Comparison of ENCODE assay signal across 15 cellular contexts in genomic region chr10:99966306-99966705, GRCh38. TPM values are rescaled to one million over a fixed set of nuclear protein-coding genes. Genes with fewer than 3 reads are reported as not detected.
DNase-seq lines count a peak whose midpoint lies in the region; ATAC-seq and TF ChIP-seq lines count a peak whose summit lies in the region.
"Had no signal": no experiment of that assay in that cellular context is flagged by ENCODE, and none has a peak within 500 bp of the region (broad histone marks: within the 10 kb centered on the region; RNA-seq: fewer than 3 reads in every experiment).

No MANE protein-coding gene starts in this region.

- DNase-seq in Caki2 (ENCODE audit: low read depth) (peak; percentile 83), LHCN-M2 (ENCODE audit: low read depth) (peak; percentile 92), brain microvascular endothelial cell (peak; percentile 93), mesendoderm (peak; percentile 73), posterior cingulate gyrus (no peak), NOMO-1 treated with DMSO at 0.1 percent for 48 hours (lab: John Stamatoyannopoulos, UW; ENCODE audit: unreplicated experiment) (no peak)
- no peak for DNase-seq in activated T-helper 2 cell treated with anti-CD3 and anti-CD28 coated beads, Interferon-gamma antibody, Interleukin-2, Interleukin-4, amounts not matched to agents 10 μg/mL and 5 μg/mL and 100 μg/mL, durations not matched to agents 14 hours and 24 hours and 36 hours (ENCODE audit: low spot score)
- DNase-seq: activated CD4-positive, alpha-beta T cell treated with anti-CD3 and anti-CD28 coated beads, Interleukin-2, amount 50 U/mL, for 1 hour; DMS153; foreskin melanocyte; midbrain; NCI-H1417; stimulated activated naive CD8-positive, alpha-beta T cell treated with anti-CD3 and anti-CD28 coated beads, Interleukin-15, Interleukin-2, amounts not matched to agents 100 U/mL and 50 U/mL, for 24 hours had no signal

- H2BK15ac ChIP-seq in mesendoderm (replicated peaks; ENCODE audit: low read depth) = no peak overlapping the region

- intact Hi-C loops in posterior cingulate gyrus (cut with DNase I) = no loop called here
- intact Hi-C loops in activated T-helper 2 cell treated with anti-CD3 and anti-CD28 coated beads, Interferon-gamma antibody, Interleukin-2, Interleukin-4, amounts not matched to agents 10 μg/mL and 5 μg/mL and 100 μg/mL, durations not matched to agents 14 hours and 24 hours and 36 hours (cut with micrococcal nuclease) = no loop called here

- H3K27me3 ChIP-seq in brain microvascular endothelial cell (replicated peaks) (no peaks in the 10 kb centered on the region), mesendoderm (ENCODE audit: insufficient read depth, low read length, poor library complexity) (no peaks in the 10 kb centered on the region)
- H3K27me3 ChIP-seq: adrenal gland had no signal

- no peak overlapping the region for H3K18ac ChIP-seq in mesendoderm (ENCODE audit: low read length)

- H3K23ac ChIP-seq in mesendoderm (ENCODE audit: low read length) = no peak overlapping the region

- no peaks in the 10 kb centered on the region for H3K9me3 Mint-ChIP-seq in activated T-helper 2 cell treated with anti-CD3 and anti-CD28 coated beads, Interferon-gamma antibody, Interleukin-2, Interleukin-4, amounts not matched to agents 10 μg/mL and 5 μg/mL and 100 μg/mL, durations not matched to agents 14 hours and 24 hours and 36 hours

- peak overlapping the region; percentile 80 for H3K27ac ChIP-seq in brain microvascular endothelial cell
- no peak overlapping the region for H3K27ac ChIP-seq in mesendoderm (ENCODE audit: low read depth, low read length)

- in situ Hi-C loops in Caki2 (cut with HindIII; ENCODE audit: low pct_unique_long_range_greater_than_20kb, low sequenced_read_pairs) = no loop called here
- in situ Hi-C loops in brain microvascular endothelial cell (cut with HindIII; ENCODE audit: low pct_ligation_motif_present, low sequenced_read_pairs) = no loop called here

- no peaks in the 10 kb centered on the region for H3K27me3 Mint-ChIP-seq in activated T-helper 2 cell treated with anti-CD3 and anti-CD28 coated beads, Interferon-gamma antibody, Interleukin-2, Interleukin-4, amounts not matched to agents 10 μg/mL and 5 μg/mL and 100 μg/mL, durations not matched to agents 14 hours and 24 hours and 36 hours (ENCODE audit: low read depth)

- H3K9ac ChIP-seq in mesendoderm (ENCODE audit: low read length) = no peak overlapping the region

- no peak for ATAC-seq in GM21381 (IDR thresholded peaks at IDR 0.05; ENCODE audit: unreplicated experiment)
- ATAC-seq: stimulated activated naive CD8-positive, alpha-beta T cell treated with anti-CD3 and anti-CD28 coated beads, Interleukin-15, Interleukin-2, amounts not matched to agents 100 U/mL and 50 U/mL, for 24 hours had no signal

- no peak overlapping the region for H4K5ac ChIP-seq in mesendoderm (ENCODE audit: low read length)

- peaks cover 6% of the 10 kb centered on the region for H3K4me1 Mint-ChIP-seq in activated T-helper 2 cell treated with anti-CD3 and anti-CD28 coated beads, Interferon-gamma antibody, Interleukin-2, Interleukin-4, amounts not matched to agents 10 μg/mL and 5 μg/mL and 100 μg/mL, durations not matched to agents 14 hours and 24 hours and 36 hours (ENCODE audit: low read depth)

- no peak overlapping the region for H3K4me2 ChIP-seq in mesendoderm (ENCODE audit: low read length)

- no peak for TF ChIP-seq CTCF in brain microvascular endothelial cell (IDR thresholded peaks at IDR 0.05; ENCODE audit: low read depth, low read length, missing control alignments)

- no peaks in the 10 kb centered on the region for H3K79me2 ChIP-seq in mesendoderm (ENCODE audit: control insufficient read depth, insufficient read depth, low read length)

- H2AK5ac ChIP-seq in mesendoderm (ENCODE audit: low read length) = no peak overlapping the region

- H4K8ac ChIP-seq in mesendoderm (ENCODE audit: low read depth, low read length) = no peak overlapping the region

- H3K4me3 Mint-ChIP-seq in activated T-helper 2 cell treated with anti-CD3 and anti-CD28 coated beads, Interferon-gamma antibody, Interleukin-2, Interleukin-4, amounts not matched to agents 10 μg/mL and 5 μg/mL and 100 μg/mL, durations not matched to agents 14 hours and 24 hours and 36 hours (ENCODE audit: low read depth) = no peak overlapping the region

- H3K4me1 ChIP-seq in mesendoderm (ENCODE audit: control insufficient read depth, low read depth, low read length) = peaks cover 2% of the 10 kb centered on the region

- no peaks in the 10 kb centered on the region for H3K36me3 Mint-ChIP-seq in activated T-helper 2 cell treated with anti-CD3 and anti-CD28 coated beads, Interferon-gamma antibody, Interleukin-2, Interleukin-4, amounts not matched to agents 10 μg/mL and 5 μg/mL and 100 μg/mL, durations not matched to agents 14 hours and 24 hours and 36 hours (ENCODE audit: low read depth)

- no peak overlapping the region for H2BK120ac ChIP-seq in mesendoderm (ENCODE audit: low read depth, low read length)

- no peak overlapping the region for H3K4ac ChIP-seq in mesendoderm (ENCODE audit: low read depth, low read length)

- no CpG with 5 or more reads among the region's 3 CpGs for WGBS in mesendoderm (ENCODE audit: extremely low coverage, insufficient coverage, low lambda C conversion rate)

- H3K36me3 ChIP-seq in brain microvascular endothelial cell (replicated peaks) = peaks cover 32% of the 10 kb centered on the region
- no peaks in the 10 kb centered on the region for H3K36me3 ChIP-seq in mesendoderm (ENCODE audit: control insufficient read depth, insufficient read depth, low read length)

- no peak overlapping the region for H2BK5ac ChIP-seq in mesendoderm (ENCODE audit: low read length)

- no peak overlapping the region for H3K27ac Mint-ChIP-seq in activated T-helper 2 cell treated with anti-CD3 and anti-CD28 coated beads, Interferon-gamma antibody, Interleukin-2, Interleukin-4, amounts not matched to agents 10 μg/mL and 5 μg/mL and 100 μg/mL, durations not matched to agents 14 hours and 24 hours and 36 hours

- no peaks in the 10 kb centered on the region for H3K79me1 ChIP-seq in mesendoderm (ENCODE audit: low read length)

- H3K56ac ChIP-seq in mesendoderm (ENCODE audit: low read length) = no peak overlapping the region

- H3K4me3 ChIP-seq in brain microvascular endothelial cell (ENCODE audit: low read depth, low read length) = no peak overlapping the region
- H3K4me3 ChIP-seq in mesendoderm (ENCODE audit: low read length) = no peak overlapping the region
- H3K4me3 ChIP-seq: adrenal gland had no signal

RNA-seq across cellular contexts. Expression of gene DNMBP, which starts 43.4 kb away (rescaled TPM):
- 6.0 and 6.2 TPM in 2 replicates for total RNA-seq in Caki2 (2014; rRNA removed; shearing (Covaris generic); ENCODE audit: low replicate concordance)
- 19.7 and 22.5 TPM in 2 replicates for total RNA-seq in LHCN-M2 (2014; rRNA removed)
- polyA plus RNA-seq in LHCN-M2 (2012) = 11.0 TPM
- 9.3 TPM for polyA plus RNA-seq in mesendoderm (2013, experiment 1 of 2)
- 9.5 TPM for polyA plus RNA-seq in mesendoderm (2013, experiment 2 of 2)
- total RNA-seq in activated T-helper 2 cell treated with anti-CD3 and anti-CD28 coated beads, Interferon-gamma antibody, Interleukin-2, Interleukin-4, amounts not matched to agents 10 μg/mL and 5 μg/mL and 100 μg/mL, durations not matched to agents 14 hours and 24 hours and 36 hours = 1.0 and 1.2 TPM in 2 replicates

Comparison
In these comparisons a context has a peak if more than half of its experiments do, and no peak if none do; other contexts are left out.
1. DNase-seq: peak in Caki2 (single experiment), LHCN-M2 (single experiment), brain microvascular endothelial cell (single experiment) and mesendoderm (single experiment); none in posterior cingulate gyrus (0 of 10), activated T-helper 2 cell treated with anti-CD3 and anti-CD28 coated beads, Interferon-gamma antibody, Interleukin-2, Interleukin-4, amounts not matched to agents 10 μg/mL and 5 μg/mL and 100 μg/mL, durations not matched to agents 14 hours and 24 hours and 36 hours (single experiment) and NOMO-1 treated with DMSO at 0.1 percent for 48 hours (single experiment).